In genomic region chr5:150518712-150519559, GRCh38 we compare ENCODE assay signal across 8 cellular contexts. TPM values are rescaled to one million over a fixed set of nuclear protein-coding genes. Genes with fewer than 3 reads are reported as not detected.
DNase-seq lines count a peak whose midpoint lies in the region; ATAC-seq, FAIRE-seq and TF ChIP-seq lines count a peak whose summit lies in the region.
"Not testable (repeated sequence)": the region's sequence is repeated elsewhere in the genome, so short reads cannot be mapped to it uniquely, and the experiment has no call there.

No MANE protein-coding gene starts in this region.

- not testable (repeated sequence) for H3K27me3 Mint-ChIP-seq in GM23338 (ENCODE audit: insufficient read depth, low read depth, poor library complexity)

- H2BK12ac ChIP-seq in trophoblast cell (ENCODE audit: low read length) = not testable (repeated sequence)

- H3K4ac ChIP-seq in trophoblast cell (ENCODE audit: low read depth, low read length) = peak overlapping the region; percentile 88

- TF ChIP-seq RAD21 in A549 (conservative IDR thresholded peaks at IDR 0.05 in 1 of 2, IDR thresholded peaks at IDR 0.05 in 1 of 2); GM12878 (IDR thresholded peaks at IDR 0.05; ENCODE audit: insufficient read depth, low read depth, low read length): not testable (repeated sequence)

- TF ChIP-seq CTCF in A549 (IDR thresholded peaks at IDR 0.05); GM23338 (conservative IDR thresholded peaks at IDR 0.05; ENCODE audit: low read depth in 2 of 2); RWPE1 (conservative IDR thresholded peaks at IDR 0.05; ENCODE audit: low read depth); GM12878 (IDR thresholded peaks at IDR 0.05 in 2 of 3, conservative IDR thresholded peaks at IDR 0.05 in 1 of 3; ENCODE audit: control insufficient read depth in 2 of 3, extremely low read depth in 1 of 3, insufficient read depth in 1 of 3, low read depth in 3 of 3, low read length in 3 of 3); esophagus squamous epithelium (IDR thresholded peaks at IDR 0.05); right lobe of liver (IDR thresholded peaks at IDR 0.05); suprapubic skin (IDR thresholded peaks at IDR 0.05): not testable (repeated sequence)

- H3K23ac ChIP-seq in trophoblast cell (ENCODE audit: low read length) = not testable (repeated sequence)

- not testable (repeated sequence) for H3K4me3 ChIP-seq in A549; GM23338; GM12878; esophagus squamous epithelium; right lobe of liver; trophoblast cell (ENCODE audit: low read depth, low read length); suprapubic skin

- peaks cover 46% of the 10 kb centered on the region for H3K4me1 Mint-ChIP-seq in GM23338

- intact Hi-C loops in GM12878 (cut with micrococcal nuclease; ENCODE audit: unreplicated experiment); esophagus squamous epithelium (cut with DNase I); right lobe of liver (cut with DNase I): not testable (repeated sequence)

- H2BK120ac ChIP-seq in trophoblast cell (ENCODE audit: insufficient read depth, low read length, poor library complexity) = not testable (repeated sequence)

- not testable (repeated sequence) for H3K79me1 ChIP-seq in trophoblast cell (ENCODE audit: low read length)

- H3K4me3 Mint-ChIP-seq in GM23338 = not testable (repeated sequence)

- in situ Hi-C loops in GM12878 (cut with MboI) = not testable (repeated sequence)

- H2BK5ac ChIP-seq in trophoblast cell (ENCODE audit: low read depth, low read length, poor library complexity) = not testable (repeated sequence)

- not testable (repeated sequence) for DNase-seq in A549 (ENCODE audit: low read depth in 1 of 2, low spot score in 1 of 2); GM23338 (ENCODE audit: low spot score); RWPE1 (ENCODE audit: low spot score); GM12878 (ENCODE audit: low read depth, low spot score); esophagus squamous epithelium (lab: John Stamatoyannopoulos, UW); right lobe of liver; trophoblast cell; suprapubic skin (ENCODE audit: low spot score in 2 of 2)

- H4K20me1 ChIP-seq in GM23338 (replicated peaks; ENCODE audit: insufficient read depth) = peaks cover 29% of the 10 kb centered on the region
- not testable (repeated sequence) for H4K20me1 ChIP-seq in GM12878 (ENCODE audit: control insufficient read depth, insufficient read depth)

- H3K27ac Mint-ChIP-seq in GM23338 = peak overlapping the region; percentile 34; the same call in 1 of the 2 replicates

- POLR2A ChIA-PET in A549 (lab: Yijun Ruan, JAX); RWPE1 (lab: Yijun Ruan, JAX; ENCODE audit: low non-redundant PET); GM12878 (lab: Charles Lee): not testable (repeated sequence)

- ATAC-seq in A549, GM23338, GM12878, right lobe of liver: not testable (repeated sequence)

- H3K18ac ChIP-seq in trophoblast cell (ENCODE audit: low read length) = not testable (repeated sequence)

- H2AK5ac ChIP-seq in trophoblast cell (ENCODE audit: low read length) = not testable (repeated sequence)

- BruUV-seq in GM12878 (replicated peaks; lab: Mats Ljungman, UMichigan) = not testable (repeated sequence)

- WGBS in A549 (ENCODE audit: missing lambda C conversion rate) = 85% methylated on average over 14 of the region's 14 CpGs
- WGBS in GM12878 (ENCODE audit: insufficient coverage, insufficient replicate concordance, low lambda C conversion rate, missing lambda C conversion rate) = 72% methylated on average over 14 of the region's 14 CpGs
- WGBS in esophagus squamous epithelium, 2 donors = 67 to 71% methylated on average over 12 to 13 of the region's 14 CpGs
- WGBS in right lobe of liver (ENCODE audit: insufficient coverage, low coverage, low lambda C conversion rate, missing lambda C conversion rate) = 60% methylated on average over 10 of the region's 14 CpGs
- no CpG with 5 or more reads among the region's 14 CpGs for WGBS in trophoblast cell (ENCODE audit: extremely low coverage, insufficient coverage, insufficient read length)
- 87% methylated on average over 14 of the region's 14 CpGs for WGBS in suprapubic skin

- H3F3A ChIP-seq in GM23338 (replicated peaks; ENCODE audit: low read depth) = not testable (repeated sequence)

- H4K8ac ChIP-seq in trophoblast cell (ENCODE audit: low read depth, low read length) = not testable (repeated sequence)

- not testable (repeated sequence) for H3K9me3 Mint-ChIP-seq in GM23338

- not testable (repeated sequence) for H3K27me3 ChIP-seq in GM23338 (ENCODE audit: insufficient read depth); GM12878 (replicated peaks in 1 of 2; ENCODE audit: control insufficient read depth in 2 of 2, insufficient read depth in 2 of 2, low read length in 1 of 2); esophagus squamous epithelium; right lobe of liver; trophoblast cell (ENCODE audit: insufficient read depth, low read length); suprapubic skin

- H3K9ac ChIP-seq in GM12878 (ENCODE audit: control insufficient read depth, insufficient read depth, low read length); trophoblast cell (ENCODE audit: low read length): not testable (repeated sequence)

- H3K4me1 ChIP-seq in A549 (peaks cover 97% of the 10 kb centered on the region), GM23338 (ENCODE audit: insufficient read depth) (peaks cover 12% of the 10 kb centered on the region; the same call in 1 of the 2 replicates), esophagus squamous epithelium (peaks cover 24 to 99% (median 81%) of the 10 kb centered on the region in 3 donors), right lobe of liver (peaks cover 0 to 98% (median 61%) of the 10 kb centered on the region in 4 donors), trophoblast cell (ENCODE audit: control insufficient read depth in 1 of 2, insufficient read depth in 2 of 2, low read length in 2 of 2) (peaks cover 15 to 30% of the 10 kb centered on the region in 2 experiments), suprapubic skin (peaks cover 50% of the 10 kb centered on the region)
- H3K4me1 ChIP-seq in GM12878 (ENCODE audit: control insufficient read depth, insufficient read depth, low read length) = not testable (repeated sequence)

- H3K14ac ChIP-seq in trophoblast cell (ENCODE audit: low read length) = not testable (repeated sequence)

- RAD21 ChIA-PET in GM12878 (lab: Charles Lee; ENCODE audit: unreplicated experiment) = not testable (repeated sequence)

- H3K36me3 ChIP-seq in GM23338 (ENCODE audit: insufficient read depth) = not testable (repeated sequence)
- H3K36me3 ChIP-seq in GM12878 (ENCODE audit: control insufficient read depth in 2 of 2, insufficient read depth in 2 of 2, low read length in 1 of 2) = peaks cover 3 to 13% of the 10 kb centered on the region in 2 experiments; a peak in 3 of 4 replicates
- H3K36me3 ChIP-seq in esophagus squamous epithelium = peaks cover 6 to 49% (median 6%) of the 10 kb centered on the region in 3 donors
- H3K36me3 ChIP-seq in right lobe of liver = peaks cover 0 to 12% (median 5%) of the 10 kb centered on the region in 4 donors
- H3K36me3 ChIP-seq in trophoblast cell (ENCODE audit: control insufficient read depth in 1 of 2, insufficient read depth in 2 of 2, low read length in 2 of 2) = peaks cover 43 to 55% of the 10 kb centered on the region in 2 experiments
- H3K36me3 ChIP-seq in suprapubic skin = peaks cover 14% of the 10 kb centered on the region

- SMC1A ChIA-PET in GM12878 (lab: Charles Lee; ENCODE audit: uncharacterized antibody, unreplicated experiment) = interaction anchor here (1.1 kb wide), 1 partner anchor 60 kb away, joined by 4 read pairs; no protein-coding TSS in a partner anchor

- not testable (repeated sequence) for H4K12ac ChIP-seq in trophoblast cell (ENCODE audit: low read depth, low read length)

- FAIRE-seq in A549 (lab: Jason Lieb, UNC) = not testable (repeated sequence)
- FAIRE-seq in GM12878 (lab: Jason Lieb, UNC) = peak; percentile 54

- TF ChIP-seq EP300 in A549 (IDR thresholded peaks at IDR 0.05); GM12878 (IDR thresholded peaks at IDR 0.05; ENCODE audit: borderline replicate concordance in 1 of 2, control insufficient read depth in 1 of 2, low read depth in 2 of 2, low read length in 2 of 2); suprapubic skin (IDR thresholded peaks at IDR 0.05): not testable (repeated sequence)

- H3K9me3 ChIP-seq in A549; GM12878 (replicated peaks; ENCODE audit: control insufficient read depth, insufficient read depth, low read length); esophagus squamous epithelium; right lobe of liver; trophoblast cell (ENCODE audit: insufficient read depth, low read depth, low read length); suprapubic skin: not testable (repeated sequence)

- TF ChIP-seq POLR2A in A549 (IDR thresholded peaks at IDR 0.05; ENCODE audit: low read length); GM12878 (IDR thresholded peaks at IDR 0.05; ENCODE audit: low read depth, low read length); esophagus squamous epithelium (IDR thresholded peaks at IDR 0.05); right lobe of liver (IDR thresholded peaks at IDR 0.05); suprapubic skin (IDR thresholded peaks at IDR 0.05): not testable (repeated sequence)

- not testable (repeated sequence) for H2AFZ ChIP-seq in GM23338; GM12878 (ENCODE audit: control insufficient read depth, low read depth, low read length); trophoblast cell (ENCODE audit: insufficient read depth, low read length, poor library complexity)

- H3K27ac ChIP-seq in A549 (peak overlapping the region; percentile 42 to 92; a peak in 5 of 6 replicates), RWPE1 (peak overlapping the region; percentile 97), esophagus squamous epithelium (peak overlapping the region in 3 of 4 donors; percentile 28 to 56 (median 36)), right lobe of liver (peak overlapping the region; percentile 57 to 93 (median 64)), suprapubic skin (peak overlapping the region; percentile 1)
- H3K27ac ChIP-seq in GM23338 (ENCODE audit: low read depth); GM12878 (ENCODE audit: control insufficient read depth, insufficient read depth); trophoblast cell (ENCODE audit: low read depth, low read length): not testable (repeated sequence)

- H3K79me2 ChIP-seq in GM23338 (replicated peaks; ENCODE audit: insufficient read depth) (peaks cover 80% of the 10 kb centered on the region), trophoblast cell (ENCODE audit: control insufficient read depth, insufficient read depth, low read length, poor library complexity) (peaks cover 16% of the 10 kb centered on the region)
- not testable (repeated sequence) for H3K79me2 ChIP-seq in GM12878 (ENCODE audit: control insufficient read depth, insufficient read depth, low read length)

- peak overlapping the region; percentile 5; the same call in 1 of the 3 replicates for H3K4me2 ChIP-seq in A549
- H3K4me2 ChIP-seq in GM23338; GM12878 (ENCODE audit: control insufficient read depth, insufficient read depth); trophoblast cell (ENCODE audit: low read length): not testable (repeated sequence)

- not testable (repeated sequence) for H3K9me2 ChIP-seq in GM23338 (ENCODE audit: insufficient read depth)

- peaks cover 15% of the 10 kb centered on the region for H3K36me3 Mint-ChIP-seq in GM23338 (ENCODE audit: low read depth)

- CTCF ChIA-PET in A549 (lab: Yijun Ruan, JAX) (interaction anchor here (1.0 to 20.8 kb wide), 4 partner anchors 22 to 69 kb away, joined by 4 to 439 read pairs (median 5); partner anchors contain the start of gene NDST1), RWPE1 (lab: Yijun Ruan, JAX) (interaction anchor here (0.7 kb wide), 1 partner anchor 15 kb away, joined by 3 read pairs; no protein-coding TSS in a partner anchor), GM12878 (lab: Yijun Ruan, JAX) (interaction anchor here (1.2 to 1.8 kb wide), 5 partner anchors 8 to 69 kb away, joined by 3 to 5 read pairs (median 3); partner anchors contain the start of gene RPS14)

- H4K91ac ChIP-seq in trophoblast cell (ENCODE audit: low read depth, low read length) = not testable (repeated sequence)

RNA-seq across cellular contexts. Expression of gene NDST1, which starts 11.0 kb away (rescaled TPM):
- 24.4 and 27.7 TPM in 2 replicates for polyA plus RNA-seq in A549 (2011; rRNA removed)
- 28.2 and 45.6 TPM in 2 replicates for polyA plus RNA-seq in A549 (2012; cell fraction: cytosol; rRNA removed)
- 70.2 and 91.2 TPM in 2 replicates for polyA plus RNA-seq in A549 (2012; cell fraction: nucleus; rRNA removed)
- polyA plus RNA-seq in A549 (2017; fragmentation: RNase III; extraction: RNeasy Plus Mini Kit Qiagen cat#74134 plus additional on column Dnase treatment) = 50.8 to 59.7 TPM (median 55.8 TPM) in 3 replicates
- 37.2 and 50.7 TPM in 2 replicates for polyA minus RNA-seq in A549 (2011; rRNA and poly(A)+ RNA removed)
- 76.6 and 85.0 TPM in 2 replicates for total RNA-seq in GM23338 (2014; rRNA removed; shearing (Covaris generic))
- polyA plus RNA-seq in GM23338 (2016; fragmentation: Nextera tagmentation; extraction: Ambion mirVana) = 7.3 and 8.5 TPM in 2 replicates
- total RNA-seq in GM12878 (2013; cell fraction: nucleolus; rRNA removed) = 78.0 and 78.6 TPM in 2 replicates
- total RNA-seq in GM12878 (2014; rRNA removed) = 15.4 and 16.7 TPM in 2 replicates
- total RNA-seq in GM12878 (2014; rRNA removed; fragmentation: Illumina TruSeq; extraction: Trizol) = 8.4 and 10.1 TPM in 2 replicates
- 47.9 and 53.5 TPM in 2 replicates for total RNA-seq in GM12878 (2021)
- polyA plus RNA-seq in GM12878 (2011; ENCODE audit: low read depth) = 9.4 TPM
- polyA plus RNA-seq in GM12878 (2011; rRNA removed) = 8.1 and 15.0 TPM in 2 replicates
- 17.8 and 19.2 TPM in 2 replicates for polyA plus RNA-seq in GM12878 (2011; cell fraction: cytosol; rRNA removed)
- 38.6 and 41.7 TPM in 2 replicates for polyA plus RNA-seq in GM12878 (2011; cell fraction: nucleus; rRNA removed)
- polyA plus RNA-seq in GM12878 (2012) = 11.6 and 11.8 TPM in 2 replicates
- 12.3 and 17.3 TPM in 2 replicates for polyA plus RNA-seq in GM12878 (2014; fragmentation: Illumina TruSeq; extraction: Trizol)
- under 1 TPM; 0.20 to 0.31 TPM for polyA plus RNA-seq in GM12878 (2014; fragmentation: Nextera tagmentation; extraction: Ambion mirVana)
- 17.6 and 32.3 TPM in 2 replicates for polyA plus RNA-seq in GM12878 (2014; rRNA removed)
- 10 to 100 TPM in 1 of 2 experiments, 1 to 10 TPM in 1; 5.3 to 10.9 TPM for polyA plus RNA-seq in GM12878 (2016; fragmentation: Nextera tagmentation; extraction: Ambion mirVana)
- 28.4 and 33.3 TPM in 2 replicates for polyA minus RNA-seq in GM12878 (2011; rRNA and poly(A)+ RNA removed)
- polyA minus RNA-seq in GM12878 (2011; cell fraction: cytosol; rRNA and poly(A)+ RNA removed) = 11.8 and 12.6 TPM in 2 replicates
- 15.1 and 27.3 TPM in 2 replicates for polyA minus RNA-seq in GM12878 (2011; cell fraction: nucleus; rRNA and poly(A)+ RNA removed)
- total RNA-seq in esophagus squamous epithelium = 100 to 1,000 TPM in 3 of 4 donors, 10 to 100 TPM in 1; 76.5 to 205 (median 118) TPM
- total RNA-seq in right lobe of liver = 10 to 100 TPM; 38.1 to 97.5 (median 76.0) TPM
- 98.1 and 98.9 TPM in 2 replicates for polyA plus RNA-seq in trophoblast cell (2013)
- 100 to 1,000 TPM in 3 of 4 donors, 10 to 100 TPM in 1; 94.6 to 157 (median 134) TPM for total RNA-seq in suprapubic skin
